In the genomic region with DNA sequence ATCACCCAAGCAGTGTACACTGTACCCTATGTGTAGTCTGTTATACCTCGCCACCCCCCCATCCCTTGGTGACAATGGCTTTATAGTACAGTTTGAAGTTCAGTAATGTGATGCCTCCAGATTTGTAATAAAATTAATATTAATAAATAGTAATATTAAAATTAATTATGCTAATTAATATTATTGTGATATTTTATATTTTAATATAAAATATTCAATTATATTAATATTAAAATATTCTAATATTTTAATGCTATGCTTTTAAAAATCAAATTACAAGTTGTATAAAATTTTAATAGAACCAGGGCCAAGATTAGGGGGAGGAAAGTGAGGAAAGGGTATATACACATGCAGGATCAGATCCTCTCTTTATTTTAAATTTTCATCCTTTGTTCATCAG, we compare ENCODE assay signal across 27 cellular contexts.
DNase-seq lines count a peak whose midpoint lies in the region; ATAC-seq, FAIRE-seq and TF ChIP-seq lines count a peak whose summit lies in the region.
"Had no signal": no experiment of that assay in that cellular context is flagged by ENCODE, and none has a peak within 500 bp of the region (broad histone marks: within the 10 kb centered on the region; RNA-seq: fewer than 3 reads in every experiment).

No MANE protein-coding gene starts in this region.

- peaks cover 8% of the 10 kb centered on the region for H3K27me3 Mint-ChIP-seq in GM23338 (ENCODE audit: insufficient read depth, low read depth, poor library complexity)

- H3K27me3 ChIP-seq in BLaER1 treated with 17β-estradiol and CSF1 and Interleukin-3, amounts not matched to agents 10 nM and 100 nM: no peaks in the 10 kb centered on the region
- no peaks in the 10 kb centered on the region for H3K27me3 ChIP-seq in OCI-LY1 (ENCODE audit: insufficient read depth, low read length)
- H3K27me3 ChIP-seq in foreskin keratinocyte: no peaks in the 10 kb centered on the region
- no peaks in the 10 kb centered on the region for H3K27me3 ChIP-seq in GM23338 (ENCODE audit: insufficient read depth)

- H3K27ac ChIP-seq in BLaER1 treated with 17β-estradiol and CSF1 and Interleukin-3, amounts not matched to agents 10 nM and 100 nM: peak overlapping the region; percentile 89 to 98 (median 93); a peak in 20 of 22 replicates
- H3K27ac ChIP-seq in OCI-LY1 (ENCODE audit: low read depth, low read length, poor library complexity, severe bottlenecking): peak overlapping the region; percentile 97
- no peak overlapping the region for H3K27ac ChIP-seq in foreskin keratinocyte
- H3K27ac ChIP-seq in GM23338 (ENCODE audit: low read depth): no peak overlapping the region
- H3K27ac ChIP-seq: A549 had no signal

- H3K36me3 ChIP-seq in BLaER1 treated with 17β-estradiol and CSF1 and Interleukin-3, amounts not matched to agents 10 nM and 100 nM: peaks cover 0 to 9% (median 0%) of the 10 kb centered on the region in 11 experiments; a peak in 1 of 22 replicates
- H3K36me3 ChIP-seq in OCI-LY1 (ENCODE audit: insufficient read depth, low read length) (no peaks in the 10 kb centered on the region; the same call in 1 of the 2 replicates), GM23338 (ENCODE audit: insufficient read depth) (no peaks in the 10 kb centered on the region)

- DNase-seq in frontal cortex (ENCODE audit: low spot score in 2 of 2) (no peak), foreskin keratinocyte (no peak), GM23338 (ENCODE audit: low spot score) (no peak), SK-N-DZ (ENCODE audit: low spot score) (no peak)
- DNase-seq: AML-193; Calu3; DMS79 treated with DMSO at 0.1 percent for 48 hours; H7; IMR-90; KG1; NCI-H1092; NCI-H1436 treated with DMSO at 0.1 percent for 48 hours; NCI-H187 treated with DMSO at 0.1 percent for 48 hours; NCI-H2171 treated with DMSO at 0.1 percent for 48 hours; NCI-H345; NCI-H510A treated with DMSO at 0.1 percent for 48 hours; NCI-H774; NK-92 treated with Interleukin-12 subunit alpha and Interleukin-12 subunit beta, amount 100 ng/mL, for 24 hours; RPMI8226; SHP77; T-helper 1 cell had no signal

- H3K9me3 ChIP-seq in BLaER1 treated with 17β-estradiol and CSF1 and Interleukin-3, amounts not matched to agents 10 nM and 100 nM (replicated peaks in 1 of 11): peaks cover 23 to 44% (median 35%) of the 10 kb centered on the region in 11 experiments
- H3K9me3 ChIP-seq in OCI-LY1 (ENCODE audit: low read length): peaks cover 8% of the 10 kb centered on the region; the same call in 1 of the 2 replicates
- H3K9me3 ChIP-seq: A549 had no signal

- H3K36me3 Mint-ChIP-seq in GM23338 (ENCODE audit: low read depth): no peaks in the 10 kb centered on the region; the same call in 2 of the 3 replicates

- H3K4me3 Mint-ChIP-seq in GM23338: no peak overlapping the region

- TF ChIP-seq CTCF in OCI-LY1 (IDR thresholded peaks at IDR 0.05; ENCODE audit: low read length): no peak
- TF ChIP-seq CTCF in foreskin keratinocyte (conservative IDR thresholded peaks at IDR 0.05): no peak
- TF ChIP-seq CTCF in GM23338 (conservative IDR thresholded peaks at IDR 0.05; ENCODE audit: low read depth in 2 of 2): no peak

- peak overlapping the region; percentile 76 to 95 (median 89); a peak in 16 of 22 replicates for H3K4me2 ChIP-seq in BLaER1 treated with 17β-estradiol and CSF1 and Interleukin-3, amounts not matched to agents 10 nM and 100 nM
- H3K4me2 ChIP-seq in OCI-LY1 (ENCODE audit: low read length) (no peak overlapping the region), GM23338 (no peak overlapping the region)
- H3K4me2 ChIP-seq: A549 had no signal

- FAIRE-seq in frontal cortex (lab: Jason Lieb, UNC): peak; percentile 81
- FAIRE-seq: A549, GM12892, GM19239 had no signal

- no peaks in the 10 kb centered on the region for H3K9me3 Mint-ChIP-seq in GM23338

- H3K9ac ChIP-seq in BLaER1 treated with 17β-estradiol and CSF1 and Interleukin-3, amounts not matched to agents 10 nM and 100 nM: peak overlapping the region in 1 of 11 experiments; percentile 75; a peak in 3 of 22 replicates
- no peak overlapping the region; the same call in 1 of the 2 replicates for H3K9ac ChIP-seq in OCI-LY1 (ENCODE audit: low read length)

- ATAC-seq in GM21367 (IDR thresholded peaks at IDR 0.05; ENCODE audit: unreplicated experiment) (no peak), foreskin keratinocyte (no peak), GM23338 (no peak)
- ATAC-seq: A549 had no signal

- H3K4me1 ChIP-seq in BLaER1 treated with 17β-estradiol and CSF1 and Interleukin-3, amounts not matched to agents 10 nM and 100 nM: peaks cover 54 to 89% (median 59%) of the 10 kb centered on the region in 10 experiments
- H3K4me1 ChIP-seq in OCI-LY1 (ENCODE audit: insufficient read depth, low read length, severe bottlenecking) (peaks cover 49% of the 10 kb centered on the region), foreskin keratinocyte (peaks cover 6% of the 10 kb centered on the region), GM23338 (ENCODE audit: insufficient read depth) (peaks cover 45% of the 10 kb centered on the region)
- H3K4me1 ChIP-seq: A549 had no signal

- no peaks in the 10 kb centered on the region for H4K20me1 ChIP-seq in BLaER1 treated with 17β-estradiol and CSF1 and Interleukin-3, amounts not matched to agents 10 nM and 100 nM
- H4K20me1 ChIP-seq in OCI-LY1 (ENCODE audit: insufficient read depth, low read length): no peaks in the 10 kb centered on the region
- H4K20me1 ChIP-seq in GM23338 (replicated peaks; ENCODE audit: insufficient read depth): no peaks in the 10 kb centered on the region

- no peak overlapping the region for H3K4me3 ChIP-seq in BLaER1 treated with 17β-estradiol and CSF1 and Interleukin-3, amounts not matched to agents 10 nM and 100 nM
- H3K4me3 ChIP-seq in OCI-LY1 (ENCODE audit: low read depth, low read length, poor library complexity, severe bottlenecking) (no peak overlapping the region), GM23338 (no peak overlapping the region)
- H3K4me3 ChIP-seq: A549 had no signal

- H3K79me2 ChIP-seq in OCI-LY1 (ENCODE audit: insufficient read depth, low read length) (no peaks in the 10 kb centered on the region), GM23338 (replicated peaks; ENCODE audit: insufficient read depth) (no peaks in the 10 kb centered on the region)

- H3K27ac Mint-ChIP-seq in GM23338: no peak overlapping the region

- H3K9me2 ChIP-seq in OCI-LY1 (ENCODE audit: low read depth, low read length): no peaks in the 10 kb centered on the region
- H3K9me2 ChIP-seq in GM23338 (ENCODE audit: insufficient read depth): peaks cover 9% of the 10 kb centered on the region; the same call in 1 of the 2 replicates

- H3F3A ChIP-seq in OCI-LY1 (ENCODE audit: insufficient read depth, low read length) (peaks cover 4% of the 10 kb centered on the region), GM23338 (replicated peaks; ENCODE audit: low read depth) (no peaks in the 10 kb centered on the region)

- H2AFZ ChIP-seq in OCI-LY1 (ENCODE audit: low read length): no peak overlapping the region
- H2AFZ ChIP-seq in GM23338: no peak overlapping the region

- peaks cover 54% of the 10 kb centered on the region for H3K4me1 Mint-ChIP-seq in GM23338

TF ChIP-seq in GM23338, 12 proteins besides CTCF, POLR2A, EP300 and RAD21:
- TF ChIP-seq JUNB (IDR thresholded peaks at IDR 0.05; ENCODE audit: unreplicated experiment) (no peak), ZNF114 (CRISPR knock-in tag; IDR thresholded peaks at IDR 0.05) (no peak), STAT1 (IDR thresholded peaks at IDR 0.05; ENCODE audit: unreplicated experiment) (no peak)
- TF ChIP-seq, protein P1, sequence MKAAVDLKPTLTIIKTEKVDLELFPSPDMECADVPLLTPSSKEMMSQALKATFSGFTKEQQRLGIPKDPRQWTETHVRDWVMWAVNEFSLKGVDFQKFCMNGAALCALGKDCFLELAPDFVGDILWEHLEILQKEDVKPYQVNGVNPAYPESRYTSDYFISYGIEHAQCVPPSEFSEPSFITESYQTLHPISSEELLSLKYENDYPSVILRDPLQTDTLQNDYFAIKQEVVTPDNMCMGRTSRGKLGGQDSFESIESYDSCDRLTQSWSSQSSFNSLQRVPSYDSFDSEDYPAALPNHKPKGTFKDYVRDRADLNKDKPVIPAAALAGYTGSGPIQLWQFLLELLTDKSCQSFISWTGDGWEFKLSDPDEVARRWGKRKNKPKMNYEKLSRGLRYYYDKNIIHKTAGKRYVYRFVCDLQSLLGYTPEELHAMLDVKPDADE (IDR thresholded peaks at IDR 0.05): no peak
TF ChIP-seq in GM23338: peak in this region for 0.

Comparison
In these comparisons a context has a peak if more than half of its experiments do, and no peak if none do; other contexts are left out.
1. H3K27ac ChIP-seq: peak in BLaER1 treated with 17β-estradiol and CSF1 and Interleukin-3, amounts not matched to agents 10 nM and 100 nM (11 of 11) and OCI-LY1 (single experiment); none in foreskin keratinocyte (single experiment) and GM23338 (single experiment).
2. H3K4me2 ChIP-seq: peak in BLaER1 treated with 17β-estradiol and CSF1 and Interleukin-3, amounts not matched to agents 10 nM and 100 nM (11 of 11); none in OCI-LY1 (single experiment) and GM23338 (single experiment).